19 cellular contexts compared by ENCODE assay signal in genomic region chr6:24324617-24325016, GRCh38. TPM values are rescaled to one million over a fixed set of nuclear protein-coding genes. Genes with fewer than 3 reads are reported as not detected.
DNase-seq lines count a peak whose midpoint lies in the region; ATAC-seq, FAIRE-seq and TF ChIP-seq lines count a peak whose summit lies in the region.
"Had no signal": no experiment of that assay in that cellular context is flagged by ENCODE, and none has a peak within 500 bp of the region (broad histone marks: within the 10 kb centered on the region; RNA-seq: fewer than 3 reads in every experiment).

No MANE protein-coding gene starts in this region.

- H3K9ac ChIP-seq in HepG2 (ENCODE audit: insufficient read depth, low read depth, low read length) = peak overlapping the region; percentile 69
- H3K9ac ChIP-seq: BLaER1 had no signal

- ATAC-seq in HepG2 = no peak
- no peak for ATAC-seq in right lobe of liver
- ATAC-seq in body of pancreas = no peak
- ATAC-seq in GM18868 (IDR thresholded peaks at IDR 0.05; ENCODE audit: unreplicated experiment) = no peak
- ATAC-seq in HG03108 (IDR thresholded peaks at IDR 0.05; ENCODE audit: unreplicated experiment) = no peak
- ATAC-seq: HCT116 had no signal

- no peak for DNase-seq in HepG2 (ENCODE audit: low spot score)
- DNase-seq in right lobe of liver = no peak
- DNase-seq in body of pancreas = no peak
- no peak for DNase-seq in mesothelial cell of epicardium (ENCODE audit: low spot score in 2 of 2, unreplicated experiment in 2 of 2)
- no peak for DNase-seq in thyroid gland
- DNase-seq in ascending aorta (ENCODE audit: low spot score in 2 of 2) = no peak
- DNase-seq: AML-193; CD4-positive, CD25-positive, alpha-beta regulatory T cell; DMS153; DND-41; GDM1 had no signal

- peaks cover 41% of the 10 kb centered on the region for H3K4me1 Mint-ChIP-seq in mesothelial cell of epicardium
- H3K4me1 Mint-ChIP-seq: CD4-positive, CD25-positive, alpha-beta regulatory T cell; IgD-negative memory B cell had no signal

- H3K27ac Mint-ChIP-seq in mesothelial cell of epicardium = peak overlapping the region; percentile 27
- H3K27ac Mint-ChIP-seq: CD4-positive, CD25-positive, alpha-beta regulatory T cell; IgD-negative memory B cell had no signal

- intact Hi-C loops in HepG2 (cut with micrococcal nuclease; ENCODE audit: unreplicated experiment) (loop anchor here (5.0 kb wide), 1 partner anchor 42 kb away; no protein-coding TSS in a partner anchor), right lobe of liver (cut with DNase I) (no loop called here), body of pancreas (cut with DNase I) (no loop called here), thyroid gland (cut with DNase I) (no loop called here), ascending aorta (cut with DNase I) (no loop called here)

- CTCF ChIA-PET in HepG2 (lab: Yijun Ruan, JAX; ENCODE audit: low intra/inter-chr PET ratio, low total read pairs) = no interaction called here

- peak overlapping the region; percentile 86 for H3K27ac ChIP-seq in HepG2 (ENCODE audit: extremely low read length, insufficient read depth, low read length)
- no peak overlapping the region for H3K27ac ChIP-seq in right lobe of liver
- peak overlapping the region; percentile 58 to 78 (median 70) for H3K27ac ChIP-seq in body of pancreas
- H3K27ac ChIP-seq in thyroid gland = peak overlapping the region in 2 of 3 donors; percentile 57 to 93
- H3K27ac ChIP-seq in ascending aorta = no peak overlapping the region
- H3K27ac ChIP-seq: 22Rv1, BLaER1 had no signal

- H3K27me3 ChIP-seq in HepG2 (ENCODE audit: control insufficient read depth in 1 of 2, insufficient read depth in 2 of 2, low read length in 2 of 2) (no peaks in the 10 kb centered on the region), right lobe of liver (no peaks in the 10 kb centered on the region), body of pancreas (no peaks in the 10 kb centered on the region), thyroid gland (no peaks in the 10 kb centered on the region), ascending aorta (no peaks in the 10 kb centered on the region)
- H3K27me3 ChIP-seq: BLaER1 had no signal

- H4K20me1 ChIP-seq in HepG2 (ENCODE audit: insufficient read depth, low read length) = no peaks in the 10 kb centered on the region
- H4K20me1 ChIP-seq: BLaER1 had no signal

- no peaks in the 10 kb centered on the region for H3K36me3 Mint-ChIP-seq in mesothelial cell of epicardium
- H3K36me3 Mint-ChIP-seq: CD4-positive, CD25-positive, alpha-beta regulatory T cell had no signal

- H3K36me3 ChIP-seq in HepG2 (replicated peaks in 1 of 2; ENCODE audit: control insufficient read depth in 1 of 2, insufficient read depth in 2 of 2, low read length in 2 of 2) = no peaks in the 10 kb centered on the region; a peak in 2 of 5 replicates
- no peaks in the 10 kb centered on the region for H3K36me3 ChIP-seq in right lobe of liver
- H3K36me3 ChIP-seq in body of pancreas (replicated peaks in 1 of 2; ENCODE audit: insufficient read depth in 1 of 2, low read depth in 2 of 2) = no peaks in the 10 kb centered on the region
- H3K36me3 ChIP-seq in thyroid gland = no peaks in the 10 kb centered on the region
- H3K36me3 ChIP-seq in ascending aorta = no peaks in the 10 kb centered on the region
- H3K36me3 ChIP-seq: BLaER1 had no signal

- POLR2A ChIA-PET in HepG2 (lab: Yijun Ruan, JAX) = interaction anchor here (1.1 to 1.6 kb wide), 3 partner anchors 9 to 14 kb away, joined by 3 to 7 read pairs (median 4); no protein-coding TSS in a partner anchor

- peak overlapping the region; percentile 63 for H3K4me2 ChIP-seq in HepG2 (ENCODE audit: low read depth, low read length)
- H3K4me2 ChIP-seq: BLaER1 had no signal

- H3K4me1 ChIP-seq in HepG2 (ENCODE audit: insufficient read depth, low read length) (peaks cover 92% of the 10 kb centered on the region), right lobe of liver (no peaks in the 10 kb centered on the region), body of pancreas (peaks cover 24% of the 10 kb centered on the region), thyroid gland (peaks cover 10 to 22% of the 10 kb centered on the region in 2 donors), ascending aorta (no peaks in the 10 kb centered on the region)
- H3K4me1 ChIP-seq: BLaER1 had no signal

- H3K27me3 Mint-ChIP-seq in mesothelial cell of epicardium (ENCODE audit: low read depth) = no peaks in the 10 kb centered on the region

- H3K9me3 Mint-ChIP-seq in mesothelial cell of epicardium = no peaks in the 10 kb centered on the region
- H3K9me3 Mint-ChIP-seq: IgD-negative memory B cell had no signal

- no peaks in the 10 kb centered on the region for H3K9me3 ChIP-seq in HepG2 (ENCODE audit: low read length)
- H3K9me3 ChIP-seq in right lobe of liver = no peaks in the 10 kb centered on the region
- H3K9me3 ChIP-seq in body of pancreas = no peaks in the 10 kb centered on the region
- no peaks in the 10 kb centered on the region for H3K9me3 ChIP-seq in thyroid gland
- no peaks in the 10 kb centered on the region for H3K9me3 ChIP-seq in ascending aorta
- H3K9me3 ChIP-seq: BLaER1 had no signal

- in situ Hi-C loops in HepG2 (cut with HindIII; ENCODE audit: extremely low pct_ligation_motif_present, low pct_unique_long_range_greater_than_20kb) = no loop called here

- FAIRE-seq in HepG2 (lab: Jason Lieb, UNC) = no peak
- FAIRE-seq: D721Med, GM12892 had no signal

- no peak for TF ChIP-seq RAD21 in HepG2 (CRISPR knock-in tag; IDR thresholded peaks at IDR 0.05)

- H3K4me3 Mint-ChIP-seq in mesothelial cell of epicardium = no peak overlapping the region
- H3K4me3 Mint-ChIP-seq: CD4-positive, CD25-positive, alpha-beta regulatory T cell; IgD-negative memory B cell had no signal

- TF ChIP-seq CTCF in HepG2 (CRISPR knock-in tag; IDR thresholded peaks at IDR 0.05) (no peak), right lobe of liver (IDR thresholded peaks at IDR 0.05) (no peak), body of pancreas (IDR thresholded peaks at IDR 0.05) (no peak), mesothelial cell of epicardium (IDR thresholded peaks at IDR 0.05; ENCODE audit: unreplicated experiment) (no peak), thyroid gland (IDR thresholded peaks at IDR 0.05) (no peak), ascending aorta (IDR thresholded peaks at IDR 0.05) (no peak)

- TF ChIP-seq EP300 in HepG2 (IDR thresholded peaks at IDR 0.05; ENCODE audit: low read depth in 2 of 2, low read length in 2 of 2) = 0 out of 4 replicates have a peak, but pooled peaks of 1 of the 2 experiments have one; percentile 2
- no peak for TF ChIP-seq EP300 in HepG2 (CRISPR knock-in tag; IDR thresholded peaks at IDR 0.05; ENCODE audit: borderline replicate concordance)

- H3K79me2 ChIP-seq in HepG2 (ENCODE audit: insufficient read depth, low read length) = peaks cover 85% of the 10 kb centered on the region

- no TSS peak for BruUV-seq in HepG2 (replicated peaks; lab: Mats Ljungman, UMichigan)

- H2AFZ ChIP-seq in HepG2 (ENCODE audit: low read length) = no peak overlapping the region

- 30% methylated on average over 1 of the region's 1 CpG for WGBS in HepG2 (ENCODE audit: low lambda C conversion rate)
- 38% methylated on average over 1 of the region's 1 CpG for WGBS in right lobe of liver (ENCODE audit: insufficient coverage, low coverage, low lambda C conversion rate, missing lambda C conversion rate)
- WGBS in body of pancreas, 2 donors = 59 to 73% methylated on average over 1 of the region's 1 CpG
- 96 to 100% methylated on average over 1 of the region's 1 CpG for WGBS in thyroid gland, 2 donors

- TF ChIP-seq POLR2A in HepG2 (IDR thresholded peaks at IDR 0.05; ENCODE audit: insufficient read depth in 1 of 2, low read depth in 2 of 2, low read length in 2 of 2) (no peak), right lobe of liver (IDR thresholded peaks at IDR 0.05) (no peak), body of pancreas (IDR thresholded peaks at IDR 0.05) (no peak), thyroid gland (IDR thresholded peaks at IDR 0.05) (no peak)

- H3K4me3 ChIP-seq in HepG2 (replicated peaks in 1 of 3; ENCODE audit: insufficient read depth in 1 of 3, low read depth in 2 of 3, low read length in 3 of 3) (peak overlapping the region in 1 of 3 experiments; percentile 32; a peak in 1 of 6 replicates), right lobe of liver (no peak overlapping the region), body of pancreas (no peak overlapping the region), thyroid gland (replicated peaks in 1 of 3) (no peak overlapping the region), ascending aorta (no peak overlapping the region)
- H3K4me3 ChIP-seq: BLaER1 had no signal

TF ChIP-seq in HepG2, 621 proteins besides CTCF, POLR2A, EP300 and RAD21 (continues in another document):
- TF ChIP-seq TRIM24 (CRISPR knock-in tag; IDR thresholded peaks at IDR 0.05) (no peak), ZFP90 (CRISPR knock-in tag; IDR thresholded peaks at IDR 0.05; ENCODE audit: borderline replicate concordance) (peak; percentile 100)

RNA-seq across cellular contexts. Expression of gene DCDC2, which starts 33.2 kb away (rescaled TPM):
- total RNA-seq in HepG2 (2016; rRNA removed; fragmentation: Illumina TruSeq; extraction: Trizol) (36.2 and 40.4 TPM in 2 replicates), right lobe of liver (1 to 10 TPM in 3 of 6 experiments, under 1 TPM in 3; 0.68 to 3.8 (median 0.92) TPM), body of pancreas (10 to 100 TPM; 20.8 to 37.4 TPM), mesothelial cell of epicardium (1.4 to 1.9 TPM (median 1.4 TPM) in 3 replicates), thyroid gland (10 to 100 TPM in 3 of 4 donors, 1 to 10 TPM in 1; 8.7 to 14.8 (median 12.3) TPM), ascending aorta (not detected)
- 23.4 and 24.8 TPM in 2 replicates for total RNA-seq in HepG2 (2016; cell fraction: cytosol; rRNA removed; fragmentation: Illumina TruSeq; extraction: Trizol; ENCODE audit: low read depth)
- total RNA-seq in HepG2 (2016; cell fraction: insoluble cytoplasmic fraction; rRNA removed; fragmentation: Illumina TruSeq; extraction: Trizol) = 34.4 and 42.0 TPM in 2 replicates
- total RNA-seq in HepG2 (2016; cell fraction: membrane; rRNA removed; fragmentation: Illumina TruSeq; extraction: Trizol) = 13.9 and 16.3 TPM in 2 replicates
- total RNA-seq in HepG2 (2016; cell fraction: nucleus; rRNA removed; fragmentation: Illumina TruSeq; extraction: Trizol) = 34.1 and 37.7 TPM in 2 replicates
- 6.5 and 9.0 TPM in 2 replicates for polyA plus RNA-seq in HepG2 (2011; rRNA removed)
- polyA plus RNA-seq in HepG2 (2011; cell fraction: cytosol; rRNA removed) = 4.7 and 6.5 TPM in 2 replicates
- 8.1 and 9.5 TPM in 2 replicates for polyA plus RNA-seq in HepG2 (2011; cell fraction: nucleus; rRNA removed)
- polyA plus RNA-seq in HepG2 (2012) = 17.9 and 50.5 TPM in 2 replicates
- 4.5 and 5.8 TPM in 2 replicates for polyA plus RNA-seq in HepG2 (2016; cell fraction: cytosol; fragmentation: Illumina TruSeq; extraction: Trizol; ENCODE audit: low read depth)
- polyA plus RNA-seq in HepG2 (2016; cell fraction: insoluble cytoplasmic fraction; fragmentation: Illumina TruSeq; extraction: Trizol; ENCODE audit: low read depth) = 33.2 and 33.9 TPM in 2 replicates
- 6.3 and 6.7 TPM in 2 replicates for polyA plus RNA-seq in HepG2 (2016; cell fraction: membrane; fragmentation: Illumina TruSeq; extraction: Trizol; ENCODE audit: low read depth)
- 25.2 and 32.0 TPM in 2 replicates for polyA plus RNA-seq in HepG2 (2016; cell fraction: nucleus; fragmentation: Illumina TruSeq; extraction: Trizol; ENCODE audit: insufficient read depth, low read depth)
- polyA minus RNA-seq in HepG2 (2011; rRNA and poly(A)+ RNA removed; ENCODE audit: low replicate concordance) = 0.05 and 14.8 TPM in 2 replicates
- 9.5 and 14.1 TPM in 2 replicates for polyA minus RNA-seq in HepG2 (2011; cell fraction: cytosol; rRNA and poly(A)+ RNA removed)
- 26.1 and 43.1 TPM in 2 replicates for polyA minus RNA-seq in HepG2 (2011; cell fraction: nucleus; rRNA and poly(A)+ RNA removed)
- total RNA-seq: CD4-positive, CD25-positive, alpha-beta regulatory T cell had no signal
- polyA plus RNA-seq: IgD-negative memory B cell had no signal

Comparison
In these comparisons a context has a peak if more than half of its experiments do, and no peak if none do; other contexts are left out.
1. H3K27ac ChIP-seq: peak in HepG2 (single experiment), body of pancreas (4 of 4) and thyroid gland (2 of 3); none in right lobe of liver (0 of 3) and ascending aorta (0 of 2).